ENCODE assay signal across 1 cellular context in genomic region chr9:127912882-127913281, GRCh38.
TF ChIP-seq lines count a peak whose summit lies in the region.

No MANE protein-coding gene starts in this region.

TF ChIP-seq in GM23338, 12 proteins besides CTCF, POLR2A, EP300 and RAD21 (continued from another document):
- no peak for TF ChIP-seq ZNF462 (CRISPR knock-in tag; IDR thresholded peaks at IDR 0.05)
- no peak for TF ChIP-seq REST (IDR thresholded peaks at IDR 0.05; ENCODE audit: unreplicated experiment)
- TF ChIP-seq ZNF114 (CRISPR knock-in tag; IDR thresholded peaks at IDR 0.05), result no peak
- TF ChIP-seq CREB1 (CRISPR knock-in tag; IDR thresholded peaks at IDR 0.05; ENCODE audit: low read depth), result no peak
- no peak for TF ChIP-seq JUNB (IDR thresholded peaks at IDR 0.05; ENCODE audit: unreplicated experiment)
TF ChIP-seq in GM23338: peak in this region for 0.
